Comparison of ENCODE assay signal across 8 cellular contexts in the genomic region with DNA sequence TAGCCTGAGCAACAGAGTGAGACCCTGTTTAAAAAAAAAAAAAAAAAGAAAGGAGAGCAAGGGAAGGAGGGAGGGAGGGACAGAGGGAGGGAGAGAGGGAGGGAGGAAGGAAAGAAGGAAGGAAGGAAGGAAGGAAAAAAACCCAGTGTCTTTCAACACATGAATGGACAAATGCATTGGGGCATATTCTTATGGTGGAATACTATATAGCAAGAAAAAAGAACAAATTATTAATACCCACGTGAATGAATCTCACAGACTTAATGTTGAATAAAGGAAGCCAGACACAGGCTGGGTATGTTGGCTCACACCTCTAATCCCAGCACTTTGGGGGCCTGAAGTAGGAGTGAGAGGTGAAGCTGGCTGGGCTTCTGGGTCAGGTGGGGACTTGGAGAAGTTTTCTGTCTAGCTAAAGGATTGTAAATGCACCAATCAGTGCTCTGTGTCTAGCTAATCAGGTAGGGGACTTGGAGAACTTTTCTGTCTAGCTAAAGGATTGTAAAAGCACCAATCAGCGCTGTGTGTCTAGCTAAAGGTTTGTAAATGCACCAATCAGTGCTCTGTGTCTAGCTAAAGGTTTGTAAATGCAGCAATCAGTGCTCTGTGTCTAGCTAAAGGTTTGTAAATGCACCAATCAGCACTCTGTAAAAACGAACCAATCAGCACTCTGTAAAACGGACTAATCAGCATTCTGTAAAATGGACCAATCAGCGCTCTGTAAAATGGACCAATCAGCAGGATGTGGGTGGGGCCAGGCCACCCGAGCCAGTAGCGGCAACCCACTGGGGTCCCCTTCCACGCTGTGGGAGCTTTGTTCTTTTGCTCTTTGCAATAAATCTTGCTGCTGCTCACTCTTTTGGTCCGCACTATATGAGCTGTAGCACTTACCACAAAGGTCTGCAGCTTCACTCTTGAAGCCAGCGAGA. TPM values are rescaled to one million over a fixed set of nuclear protein-coding genes. Genes with fewer than 3 reads are reported as not detected.
A peak's percentile ranks its signal among the peaks of the same experiment; 100 is the strongest.
DNase-seq lines count a peak whose midpoint lies in the region; ATAC-seq and TF ChIP-seq lines count a peak whose summit lies in the region.
"Not testable (repeated sequence)": the region's sequence is repeated elsewhere in the genome, so short reads cannot be mapped to it uniquely, and the experiment has no call there.

No MANE protein-coding gene starts in this region.

- ATAC-seq in CD4-positive, alpha-beta T cell (ENCODE audit: poor library complexity), result peak; percentile 41
- peak; percentile 48 to 52 for ATAC-seq in activated T-cell treated with anti-CD3 and anti-CD28 coated beads, Interleukin-2, amount 50 U/mL, for 72 hours (replicated peaks in 1 of 2)
- ATAC-seq in naive thymus-derived CD8-positive, alpha-beta T cell, result peak; percentile 63 to 72
- ATAC-seq in stimulated activated naive CD8-positive, alpha-beta T cell treated with anti-CD3 and anti-CD28 coated beads, Interleukin-15, amount 100 ng/mL, for 72 hours, result peak; percentile 36

- H3K4me1 Mint-ChIP-seq in CD4-positive, alpha-beta T cell (ENCODE audit: low read depth); T-helper 1 cell treated with Interleukin-12 subunit alpha and Interleukin-12 subunit beta and Interleukin-4 antibody, amounts not matched to agents 30 μg/mL and 1 μg/mL, for 36 hours (ENCODE audit: low read depth); activated naive CD8-positive, alpha-beta T cell treated with anti-CD3 and anti-CD28 coated beads for 36 hours; stimulated activated naive CD8-positive, alpha-beta T cell treated with anti-CD3 and anti-CD28 coated beads, Interleukin-15, amount 100 ng/mL, for 72 hours: not testable (repeated sequence)
- peaks cover 19% of the 10 kb centered on the region for H3K4me1 Mint-ChIP-seq in activated CD4-positive, alpha-beta T cell treated with anti-CD3 and anti-CD28 coated beads, Interleukin-2, amount 10 ng/mL, durations not matched to agents 7 days and 5 days
- peaks cover 12% of the 10 kb centered on the region for H3K4me1 Mint-ChIP-seq in activated T-cell treated with anti-CD3 and anti-CD28 coated beads, Interleukin-2, amount 50 U/mL, for 72 hours (ENCODE audit: low read depth)
- H3K4me1 Mint-ChIP-seq in naive thymus-derived CD8-positive, alpha-beta T cell, result peaks cover 0 to 10% (median 3%) of the 10 kb centered on the region in 4 donors

- not testable (repeated sequence) for TF ChIP-seq CTCF in CD4-positive, alpha-beta T cell (IDR thresholded peaks at IDR 0.05)

- H3K27ac Mint-ChIP-seq in CD4-positive, alpha-beta T cell; T-helper 1 cell treated with Interleukin-12 subunit alpha and Interleukin-12 subunit beta and Interleukin-4 antibody, amounts not matched to agents 30 μg/mL and 1 μg/mL, for 36 hours; activated CD4-positive, alpha-beta T cell treated with anti-CD3 and anti-CD28 coated beads, Interleukin-2, amount 10 ng/mL, durations not matched to agents 7 days and 5 days; activated T-cell treated with anti-CD3 and anti-CD28 coated beads, Interleukin-2, amount 50 U/mL, for 72 hours; activated naive CD8-positive, alpha-beta T cell treated with anti-CD3 and anti-CD28 coated beads for 36 hours; stimulated activated naive CD8-positive, alpha-beta T cell treated with anti-CD3 and anti-CD28 coated beads, Interleukin-15, amount 100 ng/mL, for 72 hours: not testable (repeated sequence)
- H3K27ac Mint-ChIP-seq in naive thymus-derived CD8-positive, alpha-beta T cell, result peak overlapping the region in 3 of 10 donors; percentile 27 to 87 (median 34)

- H3K27me3 Mint-ChIP-seq in CD4-positive, alpha-beta T cell, result peaks cover 13% of the 10 kb centered on the region
- H3K27me3 Mint-ChIP-seq in T-helper 1 cell treated with Interleukin-12 subunit alpha and Interleukin-12 subunit beta and Interleukin-4 antibody, amounts not matched to agents 30 μg/mL and 1 μg/mL, for 36 hours (ENCODE audit: low read depth); activated CD4-positive, alpha-beta T cell treated with anti-CD3 and anti-CD28 coated beads, Interleukin-2, amount 10 ng/mL, durations not matched to agents 7 days and 5 days; activated T-cell treated with anti-CD3 and anti-CD28 coated beads, Interleukin-2, amount 50 U/mL, for 72 hours (ENCODE audit: low read depth); naive thymus-derived CD8-positive, alpha-beta T cell; stimulated activated naive CD8-positive, alpha-beta T cell treated with anti-CD3 and anti-CD28 coated beads, Interleukin-15, amount 100 ng/mL, for 72 hours: not testable (repeated sequence)
- H3K27me3 Mint-ChIP-seq in activated naive CD8-positive, alpha-beta T cell treated with anti-CD3 and anti-CD28 coated beads for 36 hours, result peaks cover 13% of the 10 kb centered on the region

- CTCF ChIA-PET in CD4-positive, alpha-beta T cell (lab: Charles Lee), result interaction anchor here (0.6 to 1.4 kb wide), 3 partner anchors 21 to 93 kb away, joined by 3 read pairs; no protein-coding TSS in a partner anchor
- CTCF ChIA-PET in activated CD4-positive, alpha-beta T cell treated with anti-CD3 and anti-CD28 coated beads, Interleukin-2, amount 10 ng/mL, durations not matched to agents 7 days and 5 days (lab: Charles Lee), result interaction anchor here (1.0 to 2.1 kb wide), 8 partner anchors 11 to 217 kb away, joined by 3 to 6 read pairs (median 5); a partner anchor contains a TSS

- H3K27ac ChIP-seq in CD4-positive, alpha-beta T cell (ENCODE audit: low read depth, low read length), result not testable (repeated sequence)

- POLR2A ChIA-PET in CD4-positive, alpha-beta T cell (lab: Charles Lee), result interaction anchor here (1.0 kb wide), 1 partner anchor 85 kb away, joined by 3 read pairs; no protein-coding TSS in a partner anchor
- POLR2A ChIA-PET in activated CD4-positive, alpha-beta T cell treated with anti-CD3 and anti-CD28 coated beads, Interleukin-2, amount 10 ng/mL, durations not matched to agents 7 days and 5 days (lab: Charles Lee), result not testable (repeated sequence)
- POLR2A ChIA-PET in naive thymus-derived CD8-positive, alpha-beta T cell (lab: Charles Lee), result interaction anchor here (1.0 kb wide), 1 partner anchor 20 kb away, joined by 3 read pairs; no protein-coding TSS in a partner anchor

- peak in 1 of 10 experiments; percentile 16 for DNase-seq in CD4-positive, alpha-beta T cell
- peak; percentile 49 for DNase-seq in NAMALWA (ENCODE audit: low spot score)
- DNase-seq in activated CD4-positive, alpha-beta T cell treated with anti-CD3 and anti-CD28 coated beads, Interleukin-2, amount 10 ng/mL, durations not matched to agents 7 days and 5 days, result peak; percentile 45
- peak; percentile 26 to 37 for DNase-seq in activated T-cell treated with anti-CD3 and anti-CD28 coated beads, Interleukin-2, amount 50 U/mL, for 72 hours
- DNase-seq in activated naive CD8-positive, alpha-beta T cell treated with anti-CD3 and anti-CD28 coated beads for 36 hours, result peak; percentile 27
- peak in 8 of 10 donors; percentile 16 to 59 (median 43) for DNase-seq in naive thymus-derived CD8-positive, alpha-beta T cell
- peak; percentile 40 to 41 for DNase-seq in stimulated activated naive CD8-positive, alpha-beta T cell treated with anti-CD3 and anti-CD28 coated beads, Interleukin-15, amount 100 ng/mL, for 72 hours

- not testable (repeated sequence) for H3K27me3 ChIP-seq in CD4-positive, alpha-beta T cell (ENCODE audit: control insufficient read depth, insufficient read depth, low read length)

- H3K36me3 Mint-ChIP-seq in CD4-positive, alpha-beta T cell (ENCODE audit: low read depth); T-helper 1 cell treated with Interleukin-12 subunit alpha and Interleukin-12 subunit beta and Interleukin-4 antibody, amounts not matched to agents 30 μg/mL and 1 μg/mL, for 36 hours (ENCODE audit: low read depth); activated CD4-positive, alpha-beta T cell treated with anti-CD3 and anti-CD28 coated beads, Interleukin-2, amount 10 ng/mL, durations not matched to agents 7 days and 5 days (ENCODE audit: low read depth); activated T-cell treated with anti-CD3 and anti-CD28 coated beads, Interleukin-2, amount 50 U/mL, for 72 hours (ENCODE audit: insufficient read depth in 2 of 2); activated naive CD8-positive, alpha-beta T cell treated with anti-CD3 and anti-CD28 coated beads for 36 hours; naive thymus-derived CD8-positive, alpha-beta T cell: not testable (repeated sequence)

- not testable (repeated sequence) for H3K9me3 ChIP-seq in CD4-positive, alpha-beta T cell (ENCODE audit: control insufficient read depth, low read length)

- H3K9me3 Mint-ChIP-seq in CD4-positive, alpha-beta T cell; T-helper 1 cell treated with Interleukin-12 subunit alpha and Interleukin-12 subunit beta and Interleukin-4 antibody, amounts not matched to agents 30 μg/mL and 1 μg/mL, for 36 hours; activated CD4-positive, alpha-beta T cell treated with anti-CD3 and anti-CD28 coated beads, Interleukin-2, amount 10 ng/mL, durations not matched to agents 7 days and 5 days; activated T-cell treated with anti-CD3 and anti-CD28 coated beads, Interleukin-2, amount 50 U/mL, for 72 hours; activated naive CD8-positive, alpha-beta T cell treated with anti-CD3 and anti-CD28 coated beads for 36 hours; naive thymus-derived CD8-positive, alpha-beta T cell; stimulated activated naive CD8-positive, alpha-beta T cell treated with anti-CD3 and anti-CD28 coated beads, Interleukin-15, amount 100 ng/mL, for 72 hours: not testable (repeated sequence)

- H3K4me3 Mint-ChIP-seq in CD4-positive, alpha-beta T cell, result peak overlapping the region; percentile 20
- peak overlapping the region; percentile 17 for H3K4me3 Mint-ChIP-seq in T-helper 1 cell treated with Interleukin-12 subunit alpha and Interleukin-12 subunit beta and Interleukin-4 antibody, amounts not matched to agents 30 μg/mL and 1 μg/mL, for 36 hours
- H3K4me3 Mint-ChIP-seq in activated CD4-positive, alpha-beta T cell treated with anti-CD3 and anti-CD28 coated beads, Interleukin-2, amount 10 ng/mL, durations not matched to agents 7 days and 5 days, result peak overlapping the region; percentile 43
- peak overlapping the region; percentile 55 to 59 for H3K4me3 Mint-ChIP-seq in activated T-cell treated with anti-CD3 and anti-CD28 coated beads, Interleukin-2, amount 50 U/mL, for 72 hours
- H3K4me3 Mint-ChIP-seq in activated naive CD8-positive, alpha-beta T cell treated with anti-CD3 and anti-CD28 coated beads for 36 hours, result peak overlapping the region; percentile 42
- peak overlapping the region in 9 of 10 donors; percentile 11 to 76 (median 47) for H3K4me3 Mint-ChIP-seq in naive thymus-derived CD8-positive, alpha-beta T cell
- H3K4me3 Mint-ChIP-seq in stimulated activated naive CD8-positive, alpha-beta T cell treated with anti-CD3 and anti-CD28 coated beads, Interleukin-15, amount 100 ng/mL, for 72 hours, result peak overlapping the region; percentile 59

- intact Hi-C loops in CD4-positive, alpha-beta T cell (cut with DNase I, micrococcal nuclease), result not testable (repeated sequence)

RNA-seq across cellular contexts. Expression of a gene that starts 20.5 kb away (rescaled TPM):
- 1 to 10 TPM; 7.7 to 9.4 TPM for total RNA-seq in CD4-positive, alpha-beta T cell
- total RNA-seq in activated CD4-positive, alpha-beta T cell treated with anti-CD3 and anti-CD28 coated beads, Interleukin-2, amount 10 ng/mL, durations not matched to agents 7 days and 5 days, result 1 to 10 TPM; 4.0 to 5.1 TPM
- 1 to 10 TPM; 3.0 to 6.6 TPM for total RNA-seq in activated T-cell treated with anti-CD3 and anti-CD28 coated beads, Interleukin-2, amount 50 U/mL, for 72 hours
- 1 to 10 TPM; 4.3 to 5.1 TPM for total RNA-seq in activated naive CD8-positive, alpha-beta T cell treated with anti-CD3 and anti-CD28 coated beads for 36 hours
- total RNA-seq in naive thymus-derived CD8-positive, alpha-beta T cell, result 1 to 10 TPM; 5.9 to 6.4 TPM
- under 1 TPM in 2 of 3 donors, not detected in 1; 0.12 to 0.65 TPM for polyA plus RNA-seq in naive thymus-derived CD8-positive, alpha-beta T cell

RNA-seq across cellular contexts. Expression of a gene that starts 21.3 kb away (rescaled TPM):
- 10 to 100 TPM; 17.3 to 21.3 TPM for total RNA-seq in CD4-positive, alpha-beta T cell
- 10 to 100 TPM; 23.7 to 26.7 TPM for total RNA-seq in activated CD4-positive, alpha-beta T cell treated with anti-CD3 and anti-CD28 coated beads, Interleukin-2, amount 10 ng/mL, durations not matched to agents 7 days and 5 days
- total RNA-seq in activated T-cell treated with anti-CD3 and anti-CD28 coated beads, Interleukin-2, amount 50 U/mL, for 72 hours, result 10 to 100 TPM; 31.5 to 35.5 TPM
- total RNA-seq in activated naive CD8-positive, alpha-beta T cell treated with anti-CD3 and anti-CD28 coated beads for 36 hours, result 10 to 100 TPM; 15.7 to 17.4 TPM
- 10 to 100 TPM; 29.0 to 32.7 TPM for total RNA-seq in naive thymus-derived CD8-positive, alpha-beta T cell
- polyA plus RNA-seq in naive thymus-derived CD8-positive, alpha-beta T cell, result 1 to 10 TPM; 6.4 to 7.5 (median 7.5) TPM

RNA-seq across cellular contexts. Expression of a gene that starts 57.5 kb away (rescaled TPM):
- 100 to 1,000 TPM; 195 to 207 TPM for total RNA-seq in CD4-positive, alpha-beta T cell
- 10 to 100 TPM; 84.8 to 89.2 TPM for total RNA-seq in activated CD4-positive, alpha-beta T cell treated with anti-CD3 and anti-CD28 coated beads, Interleukin-2, amount 10 ng/mL, durations not matched to agents 7 days and 5 days
- 100 to 1,000 TPM; 106 to 144 TPM for total RNA-seq in activated T-cell treated with anti-CD3 and anti-CD28 coated beads, Interleukin-2, amount 50 U/mL, for 72 hours
- total RNA-seq in activated naive CD8-positive, alpha-beta T cell treated with anti-CD3 and anti-CD28 coated beads for 36 hours, result 10 to 100 TPM; 74.5 to 77.0 TPM
- 100 to 1,000 TPM; 153 to 162 TPM for total RNA-seq in naive thymus-derived CD8-positive, alpha-beta T cell
- polyA plus RNA-seq in naive thymus-derived CD8-positive, alpha-beta T cell, result 10 to 100 TPM; 33.5 to 46.9 (median 40.6) TPM
